2 cellular contexts compared by ENCODE assay signal in the genomic region with DNA sequence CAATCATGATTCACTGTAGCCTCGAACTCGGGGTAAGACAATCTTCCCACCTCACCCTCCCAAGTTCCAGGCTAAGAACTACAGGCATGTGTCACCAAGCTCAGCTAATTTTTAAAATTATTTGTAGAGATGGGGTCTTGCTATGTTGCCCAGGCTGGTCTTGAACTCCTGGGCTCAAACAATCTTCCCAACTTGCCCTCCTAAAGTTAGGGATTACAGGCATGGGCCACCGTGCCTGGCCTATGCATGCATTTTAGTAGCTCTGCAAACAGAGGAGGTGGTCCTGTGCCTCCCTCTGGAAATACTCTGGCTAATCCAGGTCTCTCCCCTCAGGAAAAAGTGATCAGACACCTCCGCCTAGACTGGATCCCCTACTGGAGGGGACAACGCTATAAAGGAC.
TF ChIP-seq lines count a peak whose summit lies in the region.

No MANE protein-coding gene starts in this region.

TF ChIP-seq in WTC11, 78 proteins besides CTCF, POLR2A, EP300 and RAD21:
- peak; percentile 40; the same call in 1 of the 2 replicates for TF ChIP-seq ZNF121 (CRISPR knock-in tag; IDR thresholded peaks at IDR 0.05)
- TF ChIP-seq, protein P1, sequence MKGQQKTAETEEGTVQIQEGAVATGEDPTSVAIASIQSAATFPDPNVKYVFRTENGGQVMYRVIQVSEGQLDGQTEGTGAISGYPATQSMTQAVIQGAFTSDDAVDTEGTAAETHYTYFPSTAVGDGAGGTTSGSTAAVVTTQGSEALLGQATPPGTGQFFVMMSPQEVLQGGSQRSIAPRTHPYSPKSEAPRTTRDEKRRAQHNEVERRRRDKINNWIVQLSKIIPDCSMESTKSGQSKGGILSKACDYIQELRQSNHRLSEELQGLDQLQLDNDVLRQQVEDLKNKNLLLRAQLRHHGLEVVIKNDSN (CRISPR knock-in tag; IDR thresholded peaks at IDR 0.05): no peak

TF ChIP-seq in HepG2, 621 proteins besides CTCF, POLR2A, EP300 and RAD21 (continued from another document):
- no peak for TF ChIP-seq ZNF597 (CRISPR knock-in tag; IDR thresholded peaks at IDR 0.05)
- TF ChIP-seq ZNF121 (CRISPR knock-in tag; IDR thresholded peaks at IDR 0.05): peak; percentile 69; the same call in 1 of the 2 replicates
- TF ChIP-seq, protein P2, sequence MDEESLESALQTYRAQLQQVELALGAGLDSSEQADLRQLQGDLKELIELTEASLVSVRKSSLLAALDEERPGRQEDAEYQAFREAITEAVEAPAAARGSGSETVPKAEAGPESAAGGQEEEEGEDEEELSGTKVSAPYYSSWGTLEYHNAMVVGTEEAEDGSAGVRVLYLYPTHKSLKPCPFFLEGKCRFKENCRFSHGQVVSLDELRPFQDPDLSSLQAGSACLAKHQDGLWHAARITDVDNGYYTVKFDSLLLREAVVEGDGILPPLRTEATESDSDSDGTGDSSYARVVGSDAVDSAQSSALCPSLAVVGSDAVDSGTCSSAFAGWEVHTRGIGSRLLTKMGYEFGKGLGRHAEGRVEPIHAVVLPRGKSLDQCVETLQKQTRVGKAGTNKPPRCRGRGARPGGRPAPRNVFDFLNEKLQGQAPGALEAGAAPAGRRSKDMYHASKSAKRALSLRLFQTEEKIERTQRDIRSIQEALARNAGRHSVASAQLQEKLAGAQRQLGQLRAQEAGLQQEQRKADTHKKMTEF (CRISPR knock-in tag; IDR thresholded peaks at IDR 0.05): no peak
- TF ChIP-seq GTF2F1 (IDR thresholded peaks at IDR 0.05; ENCODE audit: low read length): no peak
- no peak for TF ChIP-seq GMEB1 (CRISPR knock-in tag; IDR thresholded peaks at IDR 0.05; ENCODE audit: borderline replicate concordance)
- TF ChIP-seq ZFP41 (CRISPR knock-in tag; IDR thresholded peaks at IDR 0.05; ENCODE audit: borderline replicate concordance): no peak
- TF ChIP-seq, protein P3, sequence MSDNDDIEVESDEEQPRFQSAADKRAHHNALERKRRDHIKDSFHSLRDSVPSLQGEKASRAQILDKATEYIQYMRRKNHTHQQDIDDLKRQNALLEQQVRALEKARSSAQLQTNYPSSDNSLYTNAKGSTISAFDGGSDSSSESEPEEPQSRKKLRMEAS (IDR thresholded peaks at IDR 0.05): no peak
- no peak for TF ChIP-seq MIER2 (CRISPR knock-in tag; IDR thresholded peaks at IDR 0.05)
TF ChIP-seq in HepG2: peak in this region for 1.
